ENCODE assay signal across 8 cellular contexts in the genomic region with DNA sequence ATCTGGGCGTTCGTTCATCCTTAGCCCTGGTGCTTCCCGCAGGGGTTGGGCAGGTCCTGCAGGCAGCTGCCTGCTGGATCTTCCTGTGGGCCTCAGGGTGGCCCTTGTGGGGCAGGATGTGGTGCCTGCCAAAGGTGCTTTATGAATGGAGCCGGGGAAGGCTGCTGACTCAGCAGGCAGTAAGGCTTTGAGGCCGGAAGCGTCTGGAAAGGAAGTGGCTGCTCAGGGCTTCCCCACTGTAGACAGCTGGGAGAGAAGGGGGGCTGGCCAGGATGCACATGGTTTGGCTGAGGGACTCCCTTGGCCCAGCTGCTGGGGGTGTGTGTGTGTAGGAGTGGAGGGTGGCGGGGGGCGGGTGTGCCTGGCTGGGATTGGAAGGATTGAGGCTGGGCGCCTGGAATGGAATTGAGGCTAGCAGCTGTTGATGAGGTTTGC.
A peak's percentile ranks its signal among the peaks of the same experiment; 100 is the strongest.
DNase-seq lines count a peak whose midpoint lies in the region; ATAC-seq lines count a peak whose summit lies in the region.

No MANE protein-coding gene starts in this region.

- DNase-seq in NOMO-1 treated with dmso at 0.1 percent for 144 hours (lab: John Stamatoyannopoulos, UW; ENCODE audit: unreplicated experiment) (peak; percentile 77), epithelial cell of prostate (ENCODE audit: low read depth, low spot score) (peak; percentile 57), HuH-7 (ENCODE audit: low spot score) (no peak)
- DNase-seq in activated CD8-positive, alpha-beta memory T cell treated with anti-CD3 and anti-CD28 coated beads, Interleukin-2, amount 50 U/mL, for 48 hours, result peak; percentile 83
- DNase-seq in stimulated activated CD8-positive, alpha-beta memory T cell treated with anti-CD3 and anti-CD28 coated beads, Interleukin-4, amount 100 ng/mL, for 4 hours (ENCODE audit: low read depth in 2 of 2, low spot score in 1 of 2), result peak; percentile 28 to 49

- peaks cover 0 to 4% of the 10 kb centered on the region in 2 donors for H3K36me3 ChIP-seq in muscle layer of duodenum (ENCODE audit: control insufficient read depth in 1 of 2, insufficient read depth in 2 of 2, low read length in 2 of 2)

- peak overlapping the region; percentile 69 for H3K27ac ChIP-seq in epithelial cell of prostate
- H3K27ac ChIP-seq in muscle layer of duodenum (ENCODE audit: low read length), result peak overlapping the region; percentile 9

- H3K4me3 ChIP-seq in muscle layer of duodenum (ENCODE audit: low read depth in 1 of 2, low read length in 2 of 2), result no peak overlapping the region

- peaks cover 20 to 37% of the 10 kb centered on the region in 2 donors for H3K4me1 ChIP-seq in muscle layer of duodenum (ENCODE audit: control insufficient read depth in 1 of 2, insufficient read depth in 2 of 2, low read length in 2 of 2)

- ATAC-seq in GM18502 (IDR thresholded peaks at IDR 0.05; ENCODE audit: poor library complexity, unreplicated experiment), result peak; percentile 91
- ATAC-seq in HG02973 (IDR thresholded peaks at IDR 0.05; ENCODE audit: unreplicated experiment), result peak; percentile 71

- H3K27me3 ChIP-seq in muscle layer of duodenum (ENCODE audit: low read depth, low read length), result no peaks in the 10 kb centered on the region

- no peaks in the 10 kb centered on the region for H3K9me3 ChIP-seq in muscle layer of duodenum (ENCODE audit: control insufficient read depth in 1 of 2, low read length in 2 of 2)
